Comparison of ENCODE assay signal across 21 cellular contexts in genomic region chr4:21002976-21003375, GRCh38.
"Had no signal": no experiment of that assay in that cellular context is flagged by ENCODE, and none has a peak within 500 bp of the region (broad histone marks: within the 10 kb centered on the region; RNA-seq: fewer than 3 reads in every experiment).

No MANE protein-coding gene starts in this region.

- H3K4me2 ChIP-seq: hepatocyte had no signal

- H3K27ac Mint-ChIP-seq: dendritic cell treated with granulocyte-macrophage colony-stimulating factor and Interleukin-4, amounts not matched to agents 40 ng/mL and 50 ng/mL, for 4 days; naive B cell; stimulated activated naive B cell treated with anti-CD40 and anti-IgM and Interleukin-4, amounts not matched to agents 10 μg/mL and 1 μg/mL and 100 μg/mL, for 72 hours; stimulated activated naive CD8-positive, alpha-beta T cell treated with anti-CD3 and anti-CD28 coated beads, Interleukin-15, amount 100 ng/mL, for 72 hours had no signal

- ATAC-seq: foreskin keratinocyte; left colon; left ventricle myocardium superior; stimulated activated naive B cell treated with anti-CD40 and anti-IgM and Interleukin-4, amounts not matched to agents 10 μg/mL and 1 μg/mL and 100 μg/mL, for 72 hours; stimulated activated naive CD8-positive, alpha-beta T cell treated with anti-CD3 and anti-CD28 coated beads, Interleukin-15, amount 100 ng/mL, for 72 hours; upper lobe of right lung had no signal

- H3K4me1 ChIP-seq: foreskin keratinocyte, right atrium auricular region, testis, tibial nerve, upper lobe of right lung, vagina had no signal

- H3K36me3 ChIP-seq: right atrium auricular region, sigmoid colon, tibial nerve, upper lobe of right lung, vagina had no signal

- H3K27me3 ChIP-seq: foreskin keratinocyte, hepatocyte, right atrium auricular region, sigmoid colon, testis, tibial nerve, upper lobe of right lung, vagina had no signal

- H3K4me3 Mint-ChIP-seq: dendritic cell treated with granulocyte-macrophage colony-stimulating factor and Interleukin-4, amounts not matched to agents 40 ng/mL and 50 ng/mL, for 4 days; naive B cell; stimulated activated naive B cell treated with anti-CD40 and anti-IgM and Interleukin-4, amounts not matched to agents 10 μg/mL and 1 μg/mL and 100 μg/mL, for 72 hours; stimulated activated naive CD8-positive, alpha-beta T cell treated with anti-CD3 and anti-CD28 coated beads, Interleukin-15, amount 100 ng/mL, for 72 hours had no signal

- H3K79me2 ChIP-seq: hepatocyte had no signal

- H3K9me3 ChIP-seq: right atrium auricular region, sigmoid colon, testis, tibial nerve, upper lobe of right lung, vagina had no signal

- H3K4me1 Mint-ChIP-seq: naive B cell; stimulated activated naive B cell treated with anti-CD40 and anti-IgM and Interleukin-4, amounts not matched to agents 10 μg/mL and 1 μg/mL and 100 μg/mL, for 72 hours; stimulated activated naive CD8-positive, alpha-beta T cell treated with anti-CD3 and anti-CD28 coated beads, Interleukin-15, amount 100 ng/mL, for 72 hours had no signal

- H3K36me3 Mint-ChIP-seq: naive B cell; stimulated activated naive B cell treated with anti-CD40 and anti-IgM and Interleukin-4, amounts not matched to agents 10 μg/mL and 1 μg/mL and 100 μg/mL, for 72 hours had no signal

- H3K27ac ChIP-seq: foreskin keratinocyte, hepatocyte, right atrium auricular region, sigmoid colon, skin epidermis, testis, tibial nerve, upper lobe of right lung, vagina had no signal

- H3K4me3 ChIP-seq: hepatocyte, lung, right atrium auricular region, sigmoid colon, skin epidermis, testis, tibial nerve, upper lobe of right lung, vagina had no signal

- DNase-seq: erythroblast; foreskin keratinocyte; left colon; left ventricle myocardium superior; mesenchymal stem cell; midbrain; naive B cell; sigmoid colon; stimulated activated CD4-positive, alpha-beta T cell treated with anti-CD3 and anti-CD28 coated beads, Interleukin-2, amount 100 ng/mL, for 24 hours; stimulated activated CD4-positive, alpha-beta T cell treated with anti-CD3 and anti-CD28 coated beads, Interleukin-4, amount 100 ng/mL, for 4 hours; stimulated activated naive B cell treated with anti-CD40 and anti-IgM and Interleukin-4, amounts not matched to agents 10 μg/mL and 1 μg/mL and 100 μg/mL, for 72 hours; stimulated activated naive CD8-positive, alpha-beta T cell treated with anti-CD3 and anti-CD28 coated beads, Interleukin-15, amount 100 ng/mL, for 72 hours; testis; upper lobe of right lung had no signal

- H2AFZ ChIP-seq: hepatocyte had no signal

- H3K27me3 Mint-ChIP-seq: dendritic cell treated with granulocyte-macrophage colony-stimulating factor and Interleukin-4, amounts not matched to agents 40 ng/mL and 50 ng/mL, for 4 days; naive B cell; stimulated activated naive B cell treated with anti-CD40 and anti-IgM and Interleukin-4, amounts not matched to agents 10 μg/mL and 1 μg/mL and 100 μg/mL, for 72 hours; stimulated activated naive CD8-positive, alpha-beta T cell treated with anti-CD3 and anti-CD28 coated beads, Interleukin-15, amount 100 ng/mL, for 72 hours had no signal
